In genomic region chr5:173413476-173413982, GRCh38 we compare ENCODE assay signal across 19 cellular contexts.
DNase-seq lines count a peak whose midpoint lies in the region; ATAC-seq, FAIRE-seq and TF ChIP-seq lines count a peak whose summit lies in the region.
"Had no signal": no experiment of that assay in that cellular context is flagged by ENCODE, and none has a peak within 500 bp of the region (broad histone marks: within the 10 kb centered on the region; RNA-seq: fewer than 3 reads in every experiment).

No MANE protein-coding gene starts in this region.

- peaks cover 3% of the 10 kb centered on the region for H3K36me3 Mint-ChIP-seq in astrocyte (ENCODE audit: low read depth, unreplicated experiment)
- H3K36me3 Mint-ChIP-seq: CD4-positive, alpha-beta memory T cell had no signal

- H3K4me2 ChIP-seq in HepG2 (ENCODE audit: low read depth, low read length) (no peak overlapping the region), astrocyte (ENCODE audit: low read length) (peak overlapping the region; percentile 39), neuronal stem cell (ENCODE audit: insufficient read depth, low read length, poor library complexity, severe bottlenecking) (no peak overlapping the region)

- H2AK5ac ChIP-seq in neuronal stem cell (ENCODE audit: low read depth, low read length): no peak overlapping the region

- no peaks in the 10 kb centered on the region for H3K79me1 ChIP-seq in neuronal stem cell (ENCODE audit: low read depth, low read length)

- H3K9ac ChIP-seq in HepG2 (ENCODE audit: insufficient read depth, low read depth, low read length) (no peak overlapping the region), astrocyte (ENCODE audit: low read length) (no peak overlapping the region), neuronal stem cell (ENCODE audit: low read depth, low read length, poor library complexity) (no peak overlapping the region)

- no peak for TF ChIP-seq RAD21 in HepG2 (CRISPR knock-in tag; IDR thresholded peaks at IDR 0.05)

- in situ Hi-C loops in HepG2 (cut with HindIII; ENCODE audit: extremely low pct_ligation_motif_present, low pct_unique_long_range_greater_than_20kb): no loop called here

- intact Hi-C loops in HepG2 (cut with micrococcal nuclease; ENCODE audit: unreplicated experiment): no loop called here
- intact Hi-C loops in right lobe of liver (cut with DNase I): no loop called here
- intact Hi-C loops in aorta (cut with DNase I): no loop called here
- intact Hi-C loops in A673 (cut with micrococcal nuclease; ENCODE audit: unreplicated experiment): no loop called here
- intact Hi-C loops in right cardiac atrium (cut with DNase I): no loop called here

- H3K23ac ChIP-seq in neuronal stem cell (ENCODE audit: low read depth, low read length, poor library complexity): no peak overlapping the region

- no peak overlapping the region for H2BK15ac ChIP-seq in neuronal stem cell (ENCODE audit: low read length)

- peaks cover 19% of the 10 kb centered on the region for H3K9me3 Mint-ChIP-seq in astrocyte (ENCODE audit: unreplicated experiment)
- H3K9me3 Mint-ChIP-seq: HFFc6 had no signal

- peaks cover 0 to 11% of the 10 kb centered on the region in 2 experiments; a peak in 2 of 5 replicates for H3K27me3 ChIP-seq in HepG2 (ENCODE audit: control insufficient read depth in 1 of 2, insufficient read depth in 2 of 2, low read length in 2 of 2)
- H3K27me3 ChIP-seq in right lobe of liver: no peaks in the 10 kb centered on the region
- no peaks in the 10 kb centered on the region for H3K27me3 ChIP-seq in astrocyte (ENCODE audit: insufficient read depth, low read length)
- H3K27me3 ChIP-seq in neuronal stem cell (ENCODE audit: control insufficient read depth in 3 of 3, insufficient read depth in 3 of 3, low read depth in 1 of 3, low read length in 3 of 3): no peaks in the 10 kb centered on the region
- H3K27me3 ChIP-seq in aorta (ENCODE audit: control insufficient read depth in 1 of 2, insufficient read depth in 2 of 2, low read length in 1 of 2): no peaks in the 10 kb centered on the region
- peaks cover 7% of the 10 kb centered on the region for H3K27me3 ChIP-seq in A673 (replicated peaks; ENCODE audit: insufficient read depth, low read depth, low read length, poor library complexity)
- H3K27me3 ChIP-seq in right cardiac atrium (ENCODE audit: control insufficient read depth, insufficient read depth): no peaks in the 10 kb centered on the region

- H2BK120ac ChIP-seq in neuronal stem cell (ENCODE audit: low read depth, low read length): no peak overlapping the region

- POLR2A ChIA-PET in HepG2 (lab: Yijun Ruan, JAX) (no interaction called here), A673 (lab: Charles Lee; ENCODE audit: low non-redundant PET) (no interaction called here)

- H2AFZ ChIP-seq in HepG2 (ENCODE audit: low read length) (no peak overlapping the region), astrocyte (ENCODE audit: low read depth, low read length) (no peak overlapping the region), neuronal stem cell (ENCODE audit: low read length) (no peak overlapping the region)

- TF ChIP-seq EP300 in HepG2 (IDR thresholded peaks at IDR 0.05; ENCODE audit: low read depth in 2 of 2, low read length in 2 of 2) (no peak), HepG2 (CRISPR knock-in tag; IDR thresholded peaks at IDR 0.05; ENCODE audit: borderline replicate concordance) (no peak)

- FAIRE-seq in HepG2 (lab: Jason Lieb, UNC) (no peak), astrocyte (lab: Jason Lieb, UNC) (no peak)
- FAIRE-seq: D721Med, GM19239, H1 had no signal

- CTCF ChIA-PET in HepG2 (lab: Yijun Ruan, JAX; ENCODE audit: low intra/inter-chr PET ratio, low total read pairs) (no interaction called here), A673 (lab: Charles Lee) (no interaction called here)

- no peak overlapping the region for H3K4me3 Mint-ChIP-seq in astrocyte (ENCODE audit: unreplicated experiment)
- H3K4me3 Mint-ChIP-seq: CD4-positive, alpha-beta memory T cell; HFFc6 had no signal

- peaks cover 14% of the 10 kb centered on the region for H3K27me3 Mint-ChIP-seq in astrocyte (ENCODE audit: low read depth, unreplicated experiment)

- H3K4me1 Mint-ChIP-seq in astrocyte (ENCODE audit: low read depth, unreplicated experiment): peaks cover 2% of the 10 kb centered on the region
- H3K4me1 Mint-ChIP-seq: CD4-positive, alpha-beta memory T cell had no signal

- H3K9me3 ChIP-seq in HepG2 (ENCODE audit: low read length) (no peaks in the 10 kb centered on the region), right lobe of liver (no peaks in the 10 kb centered on the region), astrocyte (ENCODE audit: insufficient read depth, low read depth, low read length) (peaks cover 4% of the 10 kb centered on the region), neuronal stem cell (replicated peaks in 1 of 2; ENCODE audit: control insufficient read depth in 2 of 2, insufficient read depth in 1 of 2, low read depth in 1 of 2, low read length in 2 of 2) (peaks cover 0 to 2% of the 10 kb centered on the region in 2 donors), aorta (ENCODE audit: control insufficient read depth, low read length) (no peaks in the 10 kb centered on the region), A673 (ENCODE audit: low read depth, low read length, poor library complexity, severe bottlenecking) (no peaks in the 10 kb centered on the region), right cardiac atrium (ENCODE audit: control insufficient read depth, low read length) (no peaks in the 10 kb centered on the region)
- H3K9me3 ChIP-seq: BE2C had no signal

- no peak for TF ChIP-seq CTCF in HepG2 (CRISPR knock-in tag; IDR thresholded peaks at IDR 0.05)
- TF ChIP-seq CTCF in right lobe of liver (IDR thresholded peaks at IDR 0.05): no peak
- no peak for TF ChIP-seq CTCF in astrocyte (IDR thresholded peaks at IDR 0.05; ENCODE audit: insufficient read depth, low read depth, low read length)
- no peak for TF ChIP-seq CTCF in A673 (conservative IDR thresholded peaks at IDR 0.05; ENCODE audit: low read depth, low read length)

- H4K8ac ChIP-seq in neuronal stem cell (ENCODE audit: low read depth, low read length): no peak overlapping the region

- H4K20me1 ChIP-seq in HepG2 (ENCODE audit: insufficient read depth, low read length) (no peaks in the 10 kb centered on the region), astrocyte (ENCODE audit: insufficient read depth, low read length) (no peaks in the 10 kb centered on the region)

- no peaks in the 10 kb centered on the region for H3K79me2 ChIP-seq in HepG2 (ENCODE audit: insufficient read depth, low read length)
- H3K79me2 ChIP-seq in astrocyte (ENCODE audit: insufficient read depth, low read length): no peaks in the 10 kb centered on the region

- BruUV-seq in HepG2 (replicated peaks; lab: Mats Ljungman, UMichigan) (no TSS peak), A673 (replicated peaks; lab: Mats Ljungman, UMichigan) (no TSS peak)

- H2BK12ac ChIP-seq in neuronal stem cell (ENCODE audit: low read length): no peak overlapping the region

- H3K4me1 ChIP-seq in HepG2 (ENCODE audit: insufficient read depth, low read length) (no peaks in the 10 kb centered on the region), right lobe of liver (no peaks in the 10 kb centered on the region), astrocyte (ENCODE audit: insufficient read depth, low read length) (peaks cover 7% of the 10 kb centered on the region), neuronal stem cell (ENCODE audit: control insufficient read depth in 2 of 2, insufficient read depth in 1 of 2, low read depth in 1 of 2, low read length in 2 of 2) (peaks cover 0 to 2% of the 10 kb centered on the region in 2 donors), aorta (ENCODE audit: control insufficient read depth in 1 of 2, insufficient read depth in 2 of 2, low read length in 2 of 2) (no peaks in the 10 kb centered on the region), A673 (ENCODE audit: insufficient read depth, low read length, poor library complexity, severe bottlenecking) (no peaks in the 10 kb centered on the region), right cardiac atrium (ENCODE audit: control insufficient read depth, insufficient read depth, low read length) (no peaks in the 10 kb centered on the region)
- H3K4me1 ChIP-seq: BE2C had no signal

- no peak overlapping the region for H2BK5ac ChIP-seq in neuronal stem cell (ENCODE audit: low read length)

- peak overlapping the region; percentile 14 for H3K14ac ChIP-seq in neuronal stem cell (ENCODE audit: low read length)

- ATAC-seq in HepG2 (no peak), right lobe of liver (no peak), aorta (ENCODE audit: low FRiP score) (peak; percentile 24), right cardiac atrium (no peak), HG03159 (IDR thresholded peaks at IDR 0.05; ENCODE audit: unreplicated experiment) (no peak)

- H3K4ac ChIP-seq in neuronal stem cell (ENCODE audit: low read length): no peak overlapping the region

- H3K36me3 ChIP-seq in HepG2 (replicated peaks in 1 of 2; ENCODE audit: control insufficient read depth in 1 of 2, insufficient read depth in 2 of 2, low read length in 2 of 2): no peaks in the 10 kb centered on the region
- no peaks in the 10 kb centered on the region for H3K36me3 ChIP-seq in right lobe of liver
- H3K36me3 ChIP-seq in astrocyte (ENCODE audit: insufficient read depth, low read length): no peaks in the 10 kb centered on the region
- H3K36me3 ChIP-seq in neuronal stem cell (replicated peaks in 1 of 2; ENCODE audit: control insufficient read depth in 2 of 2, insufficient read depth in 2 of 2, low read length in 2 of 2): no peaks in the 10 kb centered on the region
- H3K36me3 ChIP-seq in aorta (ENCODE audit: control insufficient read depth in 1 of 2, insufficient read depth in 2 of 2, low read length in 1 of 2): no peaks in the 10 kb centered on the region
- H3K36me3 ChIP-seq in A673 (ENCODE audit: insufficient read depth, low read length, poor library complexity, severe bottlenecking): no peaks in the 10 kb centered on the region
- H3K36me3 ChIP-seq: BE2C had no signal

- H3K27ac Mint-ChIP-seq in astrocyte (ENCODE audit: unreplicated experiment): no peak overlapping the region
- H3K27ac Mint-ChIP-seq: CD4-positive, alpha-beta memory T cell; HFFc6 had no signal

- H3K4me3 ChIP-seq in HepG2 (replicated peaks in 1 of 3; ENCODE audit: insufficient read depth in 1 of 3, low read depth in 2 of 3, low read length in 3 of 3) (no peak overlapping the region), right lobe of liver (no peak overlapping the region), astrocyte (ENCODE audit: insufficient read depth, low read depth, low read length) (no peak overlapping the region), neuronal stem cell (ENCODE audit: low read length in 2 of 2) (no peak overlapping the region), aorta (ENCODE audit: low read length in 2 of 2) (no peak overlapping the region), A673 (ENCODE audit: low read depth, low read length, poor library complexity, severe bottlenecking) (no peak overlapping the region), right cardiac atrium (ENCODE audit: low read length) (no peak overlapping the region)

- DNase-seq in HepG2 (ENCODE audit: low spot score): no peak
- no peak for DNase-seq in right lobe of liver
- no peak for DNase-seq in astrocyte (ENCODE audit: low read depth)
- no peak for DNase-seq in neuronal stem cell (ENCODE audit: low spot score)
- DNase-seq in aorta: no peak
- DNase-seq in A673 (ENCODE audit: low spot score): no peak
- no peak for DNase-seq in right cardiac atrium
- DNase-seq: 8988T, BE2C, DMS153, GF-D8, HCEC 1CT, HFFc6 had no signal

- WGBS in HepG2 (ENCODE audit: low lambda C conversion rate): 14% methylated on average over 4 of the region's 5 CpGs
- 87% methylated on average over 3 of the region's 5 CpGs for WGBS in right lobe of liver (ENCODE audit: insufficient coverage, low coverage, low lambda C conversion rate, missing lambda C conversion rate)
- whole genome bisulfite sequencing in neuronal stem cell (ENCODE audit: extremely low coverage in 2 of 2, insufficient read length in 2 of 2, insufficient replicate concordance in 1 of 2), 2 donors: no CpG with 5 or more reads among the region's 5 CpGs
- 96 to 97% methylated on average over 5 of the region's 5 CpGs for WGBS in aorta, 2 donors
- 95% methylated on average over 5 of the region's 5 CpGs for WGBS in right cardiac atrium

- H3K27ac ChIP-seq in HepG2 (ENCODE audit: extremely low read length, insufficient read depth, low read length) (no peak overlapping the region), right lobe of liver (no peak overlapping the region), astrocyte (ENCODE audit: low read depth, low read length) (no peak overlapping the region), neuronal stem cell (replicated peaks; ENCODE audit: low read length) (no peak overlapping the region), aorta (ENCODE audit: low read depth in 1 of 2, low read length in 2 of 2) (no peak overlapping the region), A673 (ENCODE audit: low read depth, low read length, poor library complexity, severe bottlenecking) (no peak overlapping the region), right cardiac atrium (ENCODE audit: low read length) (no peak overlapping the region)
- H3K27ac ChIP-seq: C4-2B had no signal

- no peak overlapping the region for H4K91ac ChIP-seq in neuronal stem cell (ENCODE audit: low read depth, low read length, poor library complexity)

- H3K18ac ChIP-seq in neuronal stem cell (ENCODE audit: low read length): no peak overlapping the region

- TF ChIP-seq POLR2A in HepG2 (IDR thresholded peaks at IDR 0.05; ENCODE audit: insufficient read depth in 1 of 2, low read depth in 2 of 2, low read length in 2 of 2) (no peak), right lobe of liver (IDR thresholded peaks at IDR 0.05) (no peak)
